10 cellular contexts compared by ENCODE assay signal in genomic region chr2:37775908-37776250, GRCh38.
DNase-seq lines count a peak whose midpoint lies in the region; ATAC-seq lines count a peak whose summit lies in the region.
"Had no signal": no experiment of that assay in that cellular context is flagged by ENCODE, and none has a peak within 500 bp of the region (broad histone marks: within the 10 kb centered on the region; RNA-seq: fewer than 3 reads in every experiment).

No MANE protein-coding gene starts in this region.

- ATAC-seq in GM21619 (IDR thresholded peaks at IDR 0.05; ENCODE audit: unreplicated experiment) (no peak), GM19452 (IDR thresholded peaks at IDR 0.05; ENCODE audit: unreplicated experiment) (no peak), HG03469 (IDR thresholded peaks at IDR 0.05; ENCODE audit: unreplicated experiment) (no peak)

- H3K9me3 ChIP-seq in subcutaneous abdominal adipose tissue (ENCODE audit: control insufficient read depth in 5 of 5, low read length in 5 of 5): no peaks in the 10 kb centered on the region
- H3K9me3 ChIP-seq: lower lobe of right lung had no signal

- H3K9ac ChIP-seq in subcutaneous abdominal adipose tissue (ENCODE audit: low read length in 5 of 5): peak overlapping the region in 3 of 5 donors; percentile 4 to 35 (median 24)

- no peaks in the 10 kb centered on the region for H3K27me3 ChIP-seq in subcutaneous abdominal adipose tissue (ENCODE audit: control insufficient read depth in 5 of 5, insufficient read depth in 4 of 5, low read length in 5 of 5)

- peaks cover 0 to 11% (median 7%) of the 10 kb centered on the region in 5 donors for H3K4me1 ChIP-seq in subcutaneous abdominal adipose tissue (ENCODE audit: control insufficient read depth in 5 of 5, insufficient read depth in 5 of 5, low read length in 5 of 5)

- DNase-seq in HT1080 (ENCODE audit: low read depth) (peak; percentile 48), brain pericyte (ENCODE audit: low read depth, low spot score) (peak; percentile 24), islet precursor cell (peak; percentile 88), COR-L47 (lab: John Stamatoyannopoulos, UW) (no peak)
- DNase-seq: DMS79, lower lobe of right lung had no signal

- no peaks in the 10 kb centered on the region for H3K36me3 ChIP-seq in subcutaneous abdominal adipose tissue (ENCODE audit: control insufficient read depth in 5 of 5, insufficient read depth in 5 of 5, low read length in 5 of 5)
- H3K36me3 ChIP-seq: lower lobe of right lung had no signal

- H3K27ac ChIP-seq in subcutaneous abdominal adipose tissue (ENCODE audit: low read depth, low read length): peak overlapping the region; percentile 42
- H3K27ac ChIP-seq: lower lobe of right lung had no signal

- no peak overlapping the region for H3K4me3 ChIP-seq in subcutaneous abdominal adipose tissue (ENCODE audit: low read depth in 1 of 5, low read length in 5 of 5)
- H3K4me3 ChIP-seq: lower lobe of right lung had no signal
